ENCODE assay signal across 13 cellular contexts in the genomic region with DNA sequence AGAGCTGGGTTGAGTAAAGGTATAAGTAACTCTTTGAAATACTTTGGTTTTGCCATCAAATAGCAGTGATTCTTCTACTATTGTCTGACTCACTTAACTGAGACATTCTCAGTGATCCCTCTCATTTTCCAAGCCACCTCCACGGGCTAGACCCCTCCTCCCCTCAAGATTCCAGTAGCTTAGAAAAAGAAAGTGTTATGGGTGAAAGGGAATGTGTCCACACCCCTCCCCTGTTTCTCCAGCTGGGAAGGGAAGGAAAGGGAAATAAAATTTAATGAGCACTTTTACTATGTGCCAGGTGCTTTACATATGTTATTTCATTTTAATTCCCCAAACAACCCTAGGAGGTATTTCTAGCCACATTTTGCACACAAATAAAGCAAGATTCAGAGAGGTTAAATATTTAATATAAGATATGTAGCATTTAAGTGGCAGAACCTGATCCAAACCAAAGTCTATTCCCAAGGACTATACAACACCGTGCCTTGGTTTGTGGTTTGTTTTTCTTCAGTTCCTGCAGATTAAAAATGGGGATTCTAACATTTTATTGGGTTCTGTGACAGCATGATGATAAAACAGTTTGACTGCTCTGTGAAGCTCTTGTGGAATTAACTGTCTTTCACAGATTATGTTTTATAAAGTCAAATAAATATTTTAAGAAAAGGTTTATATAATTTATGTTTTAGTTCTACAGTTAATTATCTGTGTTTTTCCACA.
DNase-seq lines count a peak whose midpoint lies in the region; TF ChIP-seq lines count a peak whose summit lies in the region.
"Had no signal": no experiment of that assay in that cellular context is flagged by ENCODE, and none has a peak within 500 bp of the region (broad histone marks: within the 10 kb centered on the region; RNA-seq: fewer than 3 reads in every experiment).

No MANE protein-coding gene starts in this region.

- CTCF ChIA-PET in HEK293T (lab: Yijun Ruan, JAX), result no interaction called here

- DNase-seq in A172 (ENCODE audit: low spot score) (peak; percentile 53), HEK293T (ENCODE audit: extremely low spot score) (peak; percentile 12), amniotic epithelial cell (ENCODE audit: low read depth) (peak; percentile 41), islet precursor cell (peak; percentile 65), COLO668 (lab: John Stamatoyannopoulos, UW; ENCODE audit: unreplicated experiment) (no peak), NCI-H1694 (lab: John Stamatoyannopoulos, UW) (no peak), T1000 (lab: John Stamatoyannopoulos, UW) (no peak)
- DNase-seq in NK-92 treated with Interleukin-12 subunit alpha and Interleukin-12 subunit beta, amount 100 ng/mL, for 24 hours (lab: John Stamatoyannopoulos, UW), result no peak
- DNase-seq: activated CD8-positive, alpha-beta memory T cell treated with anti-CD3 and anti-CD28 coated beads for 24 hours; activated naive CD8-positive, alpha-beta T cell treated with anti-CD3 and anti-CD28 coated beads, Interleukin-2, amount 50 U/mL, for 24 hours; endodermal cell; NCI-H1436; upper lobe of left lung had no signal

- POLR2A ChIA-PET in HEK293T (lab: Yijun Ruan, JAX), result no interaction called here

TF ChIP-seq in HEK293T, 16 proteins besides CTCF, POLR2A, EP300 and RAD21:
- TF ChIP-seq FOXA1 (IDR thresholded peaks at IDR 0.05) (no peak), CTBP1 (IDR thresholded peaks at IDR 0.05; ENCODE audit: borderline replicate concordance) (no peak), SUZ12 (IDR thresholded peaks at IDR 0.05) (no peak), ZNF384 (IDR thresholded peaks at IDR 0.05) (no peak), BHLHE40 (IDR thresholded peaks at IDR 0.05; ENCODE audit: borderline replicate concordance) (no peak), SP1 (IDR thresholded peaks at IDR 0.05) (no peak), NFRKB (IDR thresholded peaks at IDR 0.05) (no peak), HDGF (IDR thresholded peaks at IDR 0.05; ENCODE audit: borderline replicate concordance) (no peak), FOXK2 (IDR thresholded peaks at IDR 0.05) (no peak), ARNT (IDR thresholded peaks at IDR 0.05) (no peak), TARDBP (IDR thresholded peaks at IDR 0.05) (no peak), LEF1 (IDR thresholded peaks at IDR 0.05; ENCODE audit: borderline replicate concordance) (no peak), FOXM1 (IDR thresholded peaks at IDR 0.05; ENCODE audit: borderline replicate concordance) (no peak), ELF4 (IDR thresholded peaks at IDR 0.05) (no peak), L3MBTL2 (conservative IDR thresholded peaks at IDR 0.05) (no peak)
- TF ChIP-seq, protein P1, sequence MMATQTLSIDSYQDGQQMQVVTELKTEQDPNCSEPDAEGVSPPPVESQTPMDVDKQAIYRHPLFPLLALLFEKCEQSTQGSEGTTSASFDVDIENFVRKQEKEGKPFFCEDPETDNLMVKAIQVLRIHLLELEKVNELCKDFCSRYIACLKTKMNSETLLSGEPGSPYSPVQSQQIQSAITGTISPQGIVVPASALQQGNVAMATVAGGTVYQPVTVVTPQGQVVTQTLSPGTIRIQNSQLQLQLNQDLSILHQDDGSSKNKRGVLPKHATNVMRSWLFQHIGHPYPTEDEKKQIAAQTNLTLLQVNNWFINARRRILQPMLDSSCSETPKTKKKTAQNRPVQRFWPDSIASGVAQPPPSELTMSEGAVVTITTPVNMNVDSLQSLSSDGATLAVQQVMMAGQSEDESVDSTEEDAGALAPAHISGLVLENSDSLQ (IDR thresholded peaks at IDR 0.05), result no peak

Comparison
In these comparisons a context has a peak if more than half of its experiments do, and no peak if none do; other contexts are left out.
1. DNase-seq: peak in A172 (single experiment), HEK293T (single experiment), amniotic epithelial cell (single experiment) and islet precursor cell (single experiment); none in NK-92 treated with Interleukin-12 subunit alpha and Interleukin-12 subunit beta, amount 100 ng/mL, for 24 hours (single experiment), COLO668 (single experiment), NCI-H1694 (single experiment) and T1000 (single experiment).